13 cellular contexts compared by ENCODE assay signal in the genomic region with DNA sequence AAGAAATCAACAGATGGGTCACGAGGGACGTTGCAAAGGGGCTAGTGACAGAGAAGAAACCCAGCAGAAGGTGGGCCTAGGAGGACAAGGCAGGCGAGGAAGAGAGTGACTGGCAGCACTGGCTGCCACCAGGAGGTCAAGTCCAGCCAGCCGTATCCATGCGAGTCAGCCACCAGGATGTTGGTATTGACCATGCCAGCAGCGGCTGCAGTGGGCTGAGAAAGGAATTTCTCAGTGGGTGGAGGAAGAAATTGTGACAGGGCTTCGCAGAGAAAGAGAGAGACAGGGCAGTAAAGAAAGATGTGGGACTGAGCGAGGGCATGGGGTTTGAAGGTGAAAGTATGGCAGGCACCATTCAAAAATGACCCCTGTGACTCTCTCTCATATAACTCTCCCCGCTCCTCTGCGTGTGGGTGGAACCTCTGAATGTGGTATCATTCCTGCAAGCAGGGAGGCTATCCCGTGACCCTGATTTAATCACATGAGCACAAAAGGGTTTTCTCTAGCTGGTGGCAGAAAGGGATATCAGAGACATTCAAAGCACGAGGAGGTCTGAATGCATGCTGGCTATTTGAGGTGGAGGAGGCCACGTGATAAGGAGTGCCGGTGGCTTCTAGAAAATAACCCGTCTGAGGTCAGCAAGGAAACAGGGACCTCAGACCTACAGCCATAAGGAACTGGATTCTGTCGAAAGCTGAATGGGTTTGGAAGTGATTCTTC. TPM values are rescaled to one million over a fixed set of nuclear protein-coding genes. Genes with fewer than 3 reads are reported as not detected.
A peak's percentile ranks its signal among the peaks of the same experiment; 100 is the strongest.
DNase-seq lines count a peak whose midpoint lies in the region; ATAC-seq and TF ChIP-seq lines count a peak whose summit lies in the region.
"Had no signal": no experiment of that assay in that cellular context is flagged by ENCODE, and none has a peak within 500 bp of the region (broad histone marks: within the 10 kb centered on the region; RNA-seq: fewer than 3 reads in every experiment).

No MANE protein-coding gene starts in this region.

- DNase-seq in HFFc6 (no peak), iris pigment epithelial cell (ENCODE audit: low read depth) (peak; percentile 11)
- DNase-seq in activated naive CD8-positive, alpha-beta T cell treated with anti-CD3 and anti-CD28 coated beads for 36 hours = no peak
- no peak for DNase-seq in stimulated activated effector memory CD8-positive, alpha-beta T cell treated with anti-CD3 and anti-CD28 coated beads, Interleukin-12 subunit alpha, Interleukin-12 subunit beta, amount 100 ng/mL, for 72 hours (ENCODE audit: low spot score in 2 of 2)
- no peak for DNase-seq in activated T-helper 1 cell treated with anti-CD3 and anti-CD28 coated beads, Interleukin-12 subunit alpha, Interleukin-12 subunit beta, Interleukin-2, Interleukin-4 antibody, amounts not matched to agents 30 ng/mL and 10 ng/mL and 1 ng/mL, durations not matched to agents 14 hours and 24 hours and 36 hours (ENCODE audit: low spot score)
- DNase-seq: activated CD4-positive, alpha-beta T cell treated with anti-CD3 and anti-CD28 coated beads, Interleukin-2, amount 10 ng/mL, durations not matched to agents 7 days and 5 days; activated naive CD8-positive, alpha-beta T cell treated with anti-CD3 and anti-CD28 coated beads, Interleukin-2, amount 10 ng/mL, durations not matched to agents 7 days and 5 days; Calu3; effector CD8-positive, alpha-beta T cell; small intestine had no signal

- peak overlapping the region; percentile 43; the same call in 1 of the 2 replicates for H3K27ac Mint-ChIP-seq in HFFc6
- peak overlapping the region; percentile 3 for H3K27ac Mint-ChIP-seq in activated naive CD8-positive, alpha-beta T cell treated with anti-CD3 and anti-CD28 coated beads for 36 hours
- peak overlapping the region; percentile 67 for H3K27ac Mint-ChIP-seq in stimulated activated effector memory CD8-positive, alpha-beta T cell treated with anti-CD3 and anti-CD28 coated beads, Interleukin-12 subunit alpha, Interleukin-12 subunit beta, amount 100 ng/mL, for 72 hours
- no peak overlapping the region for H3K27ac Mint-ChIP-seq in activated T-helper 1 cell treated with anti-CD3 and anti-CD28 coated beads, Interleukin-12 subunit alpha, Interleukin-12 subunit beta, Interleukin-2, Interleukin-4 antibody, amounts not matched to agents 30 ng/mL and 10 ng/mL and 1 ng/mL, durations not matched to agents 14 hours and 24 hours and 36 hours
- H3K27ac Mint-ChIP-seq: activated CD4-positive, alpha-beta T cell treated with anti-CD3 and anti-CD28 coated beads, Interleukin-2, amount 10 ng/mL, durations not matched to agents 7 days and 5 days; activated naive CD8-positive, alpha-beta T cell treated with anti-CD3 and anti-CD28 coated beads, Interleukin-2, amount 10 ng/mL, durations not matched to agents 7 days and 5 days had no signal

- ATAC-seq in stimulated activated effector memory CD8-positive, alpha-beta T cell treated with anti-CD3 and anti-CD28 coated beads, Interleukin-12 subunit alpha, Interleukin-12 subunit beta, amount 100 ng/mL, for 72 hours = no peak
- no peak for ATAC-seq in HG03354 (IDR thresholded peaks at IDR 0.05; ENCODE audit: poor library complexity, severe bottlenecking, unreplicated experiment)
- no peak for ATAC-seq in HG03139 (IDR thresholded peaks at IDR 0.05; ENCODE audit: unreplicated experiment)

- no peak overlapping the region for H3K4me3 Mint-ChIP-seq in HFFc6
- H3K4me3 Mint-ChIP-seq in activated naive CD8-positive, alpha-beta T cell treated with anti-CD3 and anti-CD28 coated beads for 36 hours = no peak overlapping the region
- no peak overlapping the region for H3K4me3 Mint-ChIP-seq in stimulated activated effector memory CD8-positive, alpha-beta T cell treated with anti-CD3 and anti-CD28 coated beads, Interleukin-12 subunit alpha, Interleukin-12 subunit beta, amount 100 ng/mL, for 72 hours
- no peak overlapping the region for H3K4me3 Mint-ChIP-seq in activated T-helper 1 cell treated with anti-CD3 and anti-CD28 coated beads, Interleukin-12 subunit alpha, Interleukin-12 subunit beta, Interleukin-2, Interleukin-4 antibody, amounts not matched to agents 30 ng/mL and 10 ng/mL and 1 ng/mL, durations not matched to agents 14 hours and 24 hours and 36 hours
- H3K4me3 Mint-ChIP-seq: activated CD4-positive, alpha-beta T cell treated with anti-CD3 and anti-CD28 coated beads, Interleukin-2, amount 10 ng/mL, durations not matched to agents 7 days and 5 days; activated naive CD8-positive, alpha-beta T cell treated with anti-CD3 and anti-CD28 coated beads, Interleukin-2, amount 10 ng/mL, durations not matched to agents 7 days and 5 days; IgD-negative memory B cell had no signal

- H3K27me3 Mint-ChIP-seq in HFFc6 (ENCODE audit: insufficient read depth) = peaks cover 5% of the 10 kb centered on the region; the same call in 1 of the 2 replicates
- no peaks in the 10 kb centered on the region for H3K27me3 Mint-ChIP-seq in activated naive CD8-positive, alpha-beta T cell treated with anti-CD3 and anti-CD28 coated beads for 36 hours
- no peaks in the 10 kb centered on the region for H3K27me3 Mint-ChIP-seq in activated T-helper 1 cell treated with anti-CD3 and anti-CD28 coated beads, Interleukin-12 subunit alpha, Interleukin-12 subunit beta, Interleukin-2, Interleukin-4 antibody, amounts not matched to agents 30 ng/mL and 10 ng/mL and 1 ng/mL, durations not matched to agents 14 hours and 24 hours and 36 hours (ENCODE audit: insufficient read depth)
- H3K27me3 Mint-ChIP-seq: activated CD4-positive, alpha-beta T cell treated with anti-CD3 and anti-CD28 coated beads, Interleukin-2, amount 10 ng/mL, durations not matched to agents 7 days and 5 days; activated naive CD8-positive, alpha-beta T cell treated with anti-CD3 and anti-CD28 coated beads, Interleukin-2, amount 10 ng/mL, durations not matched to agents 7 days and 5 days; IgD-negative memory B cell had no signal

- H3K4me1 Mint-ChIP-seq in HFFc6 (ENCODE audit: low read depth) = peaks cover 21% of the 10 kb centered on the region
- H3K4me1 Mint-ChIP-seq in activated naive CD8-positive, alpha-beta T cell treated with anti-CD3 and anti-CD28 coated beads for 36 hours = peaks cover 6% of the 10 kb centered on the region
- H3K4me1 Mint-ChIP-seq in stimulated activated effector memory CD8-positive, alpha-beta T cell treated with anti-CD3 and anti-CD28 coated beads, Interleukin-12 subunit alpha, Interleukin-12 subunit beta, amount 100 ng/mL, for 72 hours = peaks cover 23% of the 10 kb centered on the region
- H3K4me1 Mint-ChIP-seq in activated T-helper 1 cell treated with anti-CD3 and anti-CD28 coated beads, Interleukin-12 subunit alpha, Interleukin-12 subunit beta, Interleukin-2, Interleukin-4 antibody, amounts not matched to agents 30 ng/mL and 10 ng/mL and 1 ng/mL, durations not matched to agents 14 hours and 24 hours and 36 hours (ENCODE audit: low read depth) = peaks cover 22% of the 10 kb centered on the region

- intact Hi-C loops in activated T-helper 1 cell treated with anti-CD3 and anti-CD28 coated beads, Interleukin-12 subunit alpha, Interleukin-12 subunit beta, Interleukin-2, Interleukin-4 antibody, amounts not matched to agents 30 ng/mL and 10 ng/mL and 1 ng/mL, durations not matched to agents 14 hours and 24 hours and 36 hours (cut with micrococcal nuclease) = no loop called here

- TF ChIP-seq CTCF in HFFc6 (IDR thresholded peaks at IDR 0.05) = no peak

- H3K9me3 Mint-ChIP-seq in HFFc6 = no peaks in the 10 kb centered on the region
- no peaks in the 10 kb centered on the region for H3K9me3 Mint-ChIP-seq in activated naive CD8-positive, alpha-beta T cell treated with anti-CD3 and anti-CD28 coated beads for 36 hours
- no peaks in the 10 kb centered on the region for H3K9me3 Mint-ChIP-seq in stimulated activated effector memory CD8-positive, alpha-beta T cell treated with anti-CD3 and anti-CD28 coated beads, Interleukin-12 subunit alpha, Interleukin-12 subunit beta, amount 100 ng/mL, for 72 hours
- no peaks in the 10 kb centered on the region for H3K9me3 Mint-ChIP-seq in activated T-helper 1 cell treated with anti-CD3 and anti-CD28 coated beads, Interleukin-12 subunit alpha, Interleukin-12 subunit beta, Interleukin-2, Interleukin-4 antibody, amounts not matched to agents 30 ng/mL and 10 ng/mL and 1 ng/mL, durations not matched to agents 14 hours and 24 hours and 36 hours
- H3K9me3 Mint-ChIP-seq: activated CD4-positive, alpha-beta T cell treated with anti-CD3 and anti-CD28 coated beads, Interleukin-2, amount 10 ng/mL, durations not matched to agents 7 days and 5 days; activated naive CD8-positive, alpha-beta T cell treated with anti-CD3 and anti-CD28 coated beads, Interleukin-2, amount 10 ng/mL, durations not matched to agents 7 days and 5 days; IgD-negative memory B cell had no signal

- H3K36me3 Mint-ChIP-seq in HFFc6 (ENCODE audit: low read depth) = peaks cover 20% of the 10 kb centered on the region
- peaks cover 31% of the 10 kb centered on the region for H3K36me3 Mint-ChIP-seq in activated naive CD8-positive, alpha-beta T cell treated with anti-CD3 and anti-CD28 coated beads for 36 hours
- H3K36me3 Mint-ChIP-seq in stimulated activated effector memory CD8-positive, alpha-beta T cell treated with anti-CD3 and anti-CD28 coated beads, Interleukin-12 subunit alpha, Interleukin-12 subunit beta, amount 100 ng/mL, for 72 hours = peaks cover 100% of the 10 kb centered on the region
- peaks cover 45% of the 10 kb centered on the region for H3K36me3 Mint-ChIP-seq in activated T-helper 1 cell treated with anti-CD3 and anti-CD28 coated beads, Interleukin-12 subunit alpha, Interleukin-12 subunit beta, Interleukin-2, Interleukin-4 antibody, amounts not matched to agents 30 ng/mL and 10 ng/mL and 1 ng/mL, durations not matched to agents 14 hours and 24 hours and 36 hours (ENCODE audit: low read depth)

RNA-seq across cellular contexts. Expression of a gene that starts 45.4 kb away (rescaled TPM):
- 10 to 100 TPM; 54.5 to 60.5 (median 58.5) TPM for total RNA-seq in HFFc6 (2021; fragmentation: NEBNext Ultra II Directional; extraction: Animal tissue kit (Norgen Biotek cat#: 25700))
- total RNA-seq in activated naive CD8-positive, alpha-beta T cell treated with anti-CD3 and anti-CD28 coated beads for 36 hours = 10 to 100 TPM; 55.1 to 60.8 TPM
- 55.6 and 57.9 TPM in 2 replicates for total RNA-seq in activated T-helper 1 cell treated with anti-CD3 and anti-CD28 coated beads, Interleukin-12 subunit alpha, Interleukin-12 subunit beta, Interleukin-2, Interleukin-4 antibody, amounts not matched to agents 30 ng/mL and 10 ng/mL and 1 ng/mL, durations not matched to agents 14 hours and 24 hours and 36 hours
